In genomic region chr10:69318087-69318996, GRCh38 we compare ENCODE assay signal across 9 cellular contexts. TPM values are rescaled to one million over a fixed set of nuclear protein-coding genes. Genes with fewer than 3 reads are reported as not detected.
A peak's percentile ranks its signal among the peaks of the same experiment; 100 is the strongest.
DNase-seq lines count a peak whose midpoint lies in the region; ATAC-seq, FAIRE-seq and TF ChIP-seq lines count a peak whose summit lies in the region.
"Had no signal": no experiment of that assay in that cellular context is flagged by ENCODE, and none has a peak within 500 bp of the region (broad histone marks: within the 10 kb centered on the region; RNA-seq: fewer than 3 reads in every experiment).

No MANE protein-coding gene starts in this region.

- peak overlapping the region; percentile 22 for H3K56ac ChIP-seq in H1 (replicated peaks; ENCODE audit: insufficient read length, low read depth, low read length)

- H3K23me2 ChIP-seq in H1 (ENCODE audit: low read depth, low read length), result peaks cover 9% of the 10 kb centered on the region

- no peaks in the 10 kb centered on the region for H3K9me3 Mint-ChIP-seq in CD4-positive, alpha-beta memory T cell

- H4K5ac ChIP-seq in H1 (ENCODE audit: insufficient read length, low read depth, low read length), result peak overlapping the region; percentile 25

- H2BK5ac ChIP-seq in H1 (ENCODE audit: low read depth, low read length), result peak overlapping the region; percentile 71; the same call in 1 of the 2 replicates

- H2BK12ac ChIP-seq in H1 (ENCODE audit: low read depth, low read length), result peak overlapping the region; percentile 50; the same call in 1 of the 2 replicates

- H3K79me2 ChIP-seq in H1 (ENCODE audit: control insufficient read depth in 1 of 2, insufficient read depth in 2 of 2, low read length in 2 of 2), result peaks cover 34 to 45% of the 10 kb centered on the region in 2 experiments

- H2BK20ac ChIP-seq in H1 (ENCODE audit: low read length), result 0 out of 2 replicates have a peak overlapping the region, but pooled peaks have one; percentile 9

- H3K9ac ChIP-seq in H1 (replicated peaks in 1 of 4; ENCODE audit: extremely low read depth in 1 of 4, low read depth in 3 of 4, low read length in 3 of 4), result peak overlapping the region; percentile 8 to 39 (median 37); a peak in 6 of 7 replicates

- no peak overlapping the region; the same call in 1 of the 2 replicates for H2BK15ac ChIP-seq in H1 (ENCODE audit: low read length)

- no peak overlapping the region for H2BK120ac ChIP-seq in H1 (replicated peaks; ENCODE audit: low read depth, low read length)

- TF ChIP-seq EP300 in H1 (IDR thresholded peaks at IDR 0.05; ENCODE audit: borderline replicate concordance in 1 of 2, low read depth in 2 of 2, low read length in 2 of 2), result no peak

- H3K4me2 ChIP-seq in H1 (ENCODE audit: insufficient read depth in 1 of 2, low read depth in 2 of 2, low read length in 2 of 2), result peak overlapping the region; percentile 82 to 97

- peak overlapping the region; percentile 14; the same call in 1 of the 2 replicates for H2AFZ ChIP-seq in H1 (ENCODE audit: low read length)

- peaks cover 0 to 13% of the 10 kb centered on the region in 2 donors for H3K36me3 Mint-ChIP-seq in CD4-positive, alpha-beta memory T cell

- CTCF ChIA-PET in CD4-positive, alpha-beta memory T cell (lab: Charles Lee; ENCODE audit: partially characterized antibody), result interaction anchor here (0.7 to 2.2 kb wide), 14 partner anchors 8 to 319 kb away, joined by 3 to 9 read pairs (median 4); no protein-coding TSS in a partner anchor
- CTCF ChIA-PET in H1 (lab: Charles Lee; ENCODE audit: partially characterized antibody), result interaction anchor here (0.5 to 4.4 kb wide), 11 partner anchors 10 to 691 kb away, joined by 3 to 23 read pairs (median 5); no protein-coding TSS in a partner anchor

- peaks cover 4 to 14% of the 10 kb centered on the region in 2 experiments for H4K20me1 ChIP-seq in H1 (replicated peaks in 1 of 2; ENCODE audit: control insufficient read depth in 1 of 2, insufficient read depth in 2 of 2, low read length in 2 of 2)

- ATAC-seq in GM19351 (IDR thresholded peaks at IDR 0.05; ENCODE audit: unreplicated experiment) (peak; percentile 69), HG03469 (IDR thresholded peaks at IDR 0.05; ENCODE audit: unreplicated experiment) (peak; percentile 60)

- TF ChIP-seq RAD21 in H1 (IDR thresholded peaks at IDR 0.05 in 1 of 2, conservative IDR thresholded peaks at IDR 0.05 in 1 of 2; ENCODE audit: low read depth in 2 of 2, low read length in 2 of 2), result no peak; a peak in 1 of 4 replicates

- peak overlapping the region; percentile 86 for H4K8ac ChIP-seq in H1 (ENCODE audit: extremely low read depth, insufficient read depth, low read length)

- H3K79me1 ChIP-seq in H1 (ENCODE audit: low read depth, low read length), result peaks cover 12% of the 10 kb centered on the region; the same call in 1 of the 2 replicates

- POLR2A ChIA-PET in CD4-positive, alpha-beta memory T cell (lab: Charles Lee; ENCODE audit: partially characterized antibody), result interaction anchor here (0.6 to 6.1 kb wide), 29 partner anchors 10 to 330 kb away, joined by 3 to 70 read pairs (median 5); partner anchors contain the start of gene KIFBP
- POLR2A ChIA-PET in H1 (lab: Charles Lee; ENCODE audit: partially characterized antibody), result interaction anchor here (0.6 to 3.4 kb wide), 5 partner anchors 10 to 35 kb away, joined by 3 to 16 read pairs (median 4); no protein-coding TSS in a partner anchor

- peak overlapping the region; percentile 79 to 99 (median 96) for H3K27ac Mint-ChIP-seq in CD4-positive, alpha-beta memory T cell

- H3K4me1 Mint-ChIP-seq in CD4-positive, alpha-beta memory T cell, result peaks cover 23 to 52% (median 35%) of the 10 kb centered on the region in 4 donors

- peaks cover 44% of the 10 kb centered on the region for H3K4me1 ChIP-seq in CD4-positive, alpha-beta memory T cell (ENCODE audit: insufficient read depth, low read length)
- H3K4me1 ChIP-seq in H1 (replicated peaks in 1 of 4; ENCODE audit: control insufficient read depth in 3 of 4, insufficient read depth in 4 of 4, low read length in 3 of 4) (peaks cover 16 to 38% (median 20%) of the 10 kb centered on the region in 4 experiments), mesodermal cell (ENCODE audit: control insufficient read depth, insufficient read depth, low read length, poor library complexity, severe bottlenecking) (peaks cover 48% of the 10 kb centered on the region)

- H3K4ac ChIP-seq in H1 (replicated peaks; ENCODE audit: insufficient read length, low read depth, low read length), result no peak overlapping the region

- H3K27ac ChIP-seq in CD4-positive, alpha-beta memory T cell (ENCODE audit: low read depth, low read length), result peak overlapping the region; percentile 84
- peak overlapping the region; percentile 29 for H3K27ac ChIP-seq in H1 (ENCODE audit: low read depth, low read length)
- peak overlapping the region; percentile 53 for H3K27ac ChIP-seq in mesodermal cell (ENCODE audit: low read depth, low read length, severe bottlenecking)

- TF ChIP-seq CTCF in H1 (IDR thresholded peaks at IDR 0.05; ENCODE audit: control extremely low read depth in 1 of 3, insufficient read depth in 1 of 3, low read depth in 1 of 3, low read length in 3 of 3), result no peak

- FAIRE-seq in H1 (lab: Jason Lieb, UNC), result no peak
- FAIRE-seq: islet of Langerhans had no signal

- no peaks in the 10 kb centered on the region for H3K36me3 ChIP-seq in CD4-positive, alpha-beta memory T cell (ENCODE audit: insufficient read depth, low read length)
- no peaks in the 10 kb centered on the region for H3K36me3 ChIP-seq in H1 (ENCODE audit: control insufficient read depth in 2 of 4, insufficient read depth in 4 of 4, low read length in 3 of 4)
- H3K36me3 ChIP-seq in mesodermal cell (ENCODE audit: control insufficient read depth, insufficient read depth, low read length), result peaks cover 15% of the 10 kb centered on the region

- peak overlapping the region; percentile 44; the same call in 1 of the 2 replicates for H2AK5ac ChIP-seq in H1 (ENCODE audit: low read depth, low read length)

- no peaks in the 10 kb centered on the region for H3K27me3 Mint-ChIP-seq in CD4-positive, alpha-beta memory T cell

- H3K23ac ChIP-seq in H1 (ENCODE audit: insufficient read length), result no peak overlapping the region

- 3% methylated on average over 58 of the region's 108 CpGs; no CpG with 5 or more reads in 1 of the 2 experiments for WGBS in H1 (ENCODE audit: extremely low coverage in 1 of 2, insufficient coverage in 1 of 2, insufficient read length in 1 of 2, insufficient replicate concordance in 2 of 2, low coverage in 1 of 2, low lambda C conversion rate in 2 of 2, missing lambda C conversion rate in 1 of 2), 2 experiments
- 6 to 9% methylated on average over 51 to 53 of the region's 108 CpGs for WGBS in mesodermal cell (ENCODE audit: insufficient coverage in 2 of 2), 2 experiments

- TF ChIP-seq POLR2A in H1 (IDR thresholded peaks at IDR 0.05; ENCODE audit: control extremely low read depth in 1 of 2, low read depth in 2 of 2, low read length in 2 of 2), result 0 out of 3 replicates have a peak, but pooled peaks of 1 of the 2 experiments have one; percentile 18

- H3K14ac ChIP-seq in H1 (ENCODE audit: insufficient read length), result no peak overlapping the region

- H3K4me3 Mint-ChIP-seq in CD4-positive, alpha-beta memory T cell, result peak overlapping the region; percentile 90 to 98 (median 96)

- no peaks in the 10 kb centered on the region for H3K27me3 ChIP-seq in CD4-positive, alpha-beta memory T cell (ENCODE audit: insufficient read depth, low read length)
- H3K27me3 ChIP-seq in H1 (replicated peaks in 1 of 4; ENCODE audit: control insufficient read depth in 3 of 4, extremely low read depth in 1 of 4, insufficient read depth in 3 of 4, low read length in 3 of 4), result no peaks in the 10 kb centered on the region

- peak overlapping the region; percentile 66 to 99 for H3K4me3 ChIP-seq in CD4-positive, alpha-beta memory T cell (ENCODE audit: low read length in 2 of 2)
- H3K4me3 ChIP-seq in H1 (ENCODE audit: extremely low read depth in 1 of 4, insufficient read depth in 2 of 4, low read depth in 3 of 4, low read length in 4 of 4) (peak overlapping the region; percentile 78 to 98 (median 91)), mesodermal cell (ENCODE audit: extremely low read depth, insufficient read depth, low read length, poor library complexity, severe bottlenecking) (peak overlapping the region; percentile 87)

- DNase-seq in CD4-positive, alpha-beta memory T cell, result peak; percentile 90 to 92 (median 91)
- peak; percentile 61 for DNase-seq in NK-92 (lab: John Stamatoyannopoulos, UW; ENCODE audit: unreplicated experiment)
- DNase-seq in activated CD8-positive, alpha-beta memory T cell treated with anti-CD3 and anti-CD28 coated beads for 48 hours (ENCODE audit: low read depth in 2 of 3, low spot score in 2 of 3), result peak; percentile 72 to 88 (median 73)
- peak; percentile 29 to 88 for DNase-seq in H1 (ENCODE audit: low read depth in 1 of 2, low spot score in 2 of 2)
- DNase-seq in stimulated activated CD8-positive, alpha-beta memory T cell treated with anti-CD3 and anti-CD28 coated beads, Interleukin-15, amount 100 ng/mL, for 4 hours (ENCODE audit: low read depth in 2 of 2), result peak; percentile 80 to 88

- peak overlapping the region; percentile 83 for H4K91ac ChIP-seq in H1 (replicated peaks; ENCODE audit: insufficient read length, low read length)

- H3K9me3 ChIP-seq in CD4-positive, alpha-beta memory T cell (ENCODE audit: control insufficient read depth in 1 of 2, low read length in 2 of 2), result no peaks in the 10 kb centered on the region
- H3K9me3 ChIP-seq in H1 (ENCODE audit: insufficient read depth in 2 of 2, low read depth in 1 of 2, low read length in 1 of 2) (no peaks in the 10 kb centered on the region), mesodermal cell (ENCODE audit: control insufficient read depth, low read length) (no peaks in the 10 kb centered on the region)

- peak overlapping the region; percentile 96 for H3K18ac ChIP-seq in H1 (ENCODE audit: extremely low read depth, low read length)

- intact Hi-C loops in CD4-positive, alpha-beta memory T cell (cut with micrococcal nuclease), result loop anchor here (1.0 to 2.0 kb wide), 5 partner anchors 9 to 90 kb away; no protein-coding TSS in a partner anchor

RNA-seq across cellular contexts. Expression of gene HK1, which starts 40.0 kb away (rescaled TPM):
- 10 to 100 TPM; 68.6 to 70.1 TPM for total RNA-seq in CD4-positive, alpha-beta memory T cell
- 100 to 1,000 TPM; 153 to 156 TPM for polyA plus RNA-seq in CD4-positive, alpha-beta memory T cell
- 237 and 247 TPM in 2 replicates for total RNA-seq in H1 (2021; fragmentation: NEBNext Ultra II Directional; extraction: Animal tissue kit (Norgen Biotek cat#: 25700))
- 55.8 and 91.2 TPM in 2 replicates for polyA plus RNA-seq in H1 (2011; rRNA removed)
- 99.9 TPM for polyA plus RNA-seq in H1 (2011; cell fraction: cytosol; rRNA removed)
- 110 TPM for polyA plus RNA-seq in H1 (2011; cell fraction: nucleus; rRNA removed)
- polyA plus RNA-seq in H1 (2012, experiment 1 of 2), result 178 to 213 TPM (median 203 TPM) in 4 replicates
- 65.2 TPM for polyA plus RNA-seq in H1 (2012, experiment 2 of 2)
- 115 TPM for polyA plus RNA-seq in H1 (2013, experiment 1 of 2)
- 110 TPM for polyA plus RNA-seq in H1 (2013, experiment 2 of 2)
- 135 and 144 TPM in 2 replicates for polyA minus RNA-seq in H1 (2011; rRNA and poly(A)+ RNA removed)
- polyA minus RNA-seq in H1 (2011; cell fraction: cytosol; rRNA and poly(A)+ RNA removed), result 76.1 TPM
- 44.9 TPM for polyA minus RNA-seq in H1 (2011; cell fraction: nucleus; rRNA and poly(A)+ RNA removed)
- polyA plus RNA-seq in mesodermal cell (2013, experiment 1 of 2), result 124 TPM
- 105 TPM for polyA plus RNA-seq in mesodermal cell (2013, experiment 2 of 2)

Comparison
In these comparisons a context has a peak if more than half of its experiments do, and no peak if none do; other contexts are left out.
1. Peak in every context shown above with its lines: DNase-seq, ATAC-seq, H3K4me3 ChIP-seq and H3K27ac ChIP-seq.
2. H3K27ac ChIP-seq: peak in every context shown above with its lines; median percentile 84 in CD4-positive, alpha-beta memory T cell; 53 in mesodermal cell; 29 in H1.